1 cellular context compared by ENCODE assay signal in genomic region chr9:19998153-19998552, GRCh38.
TF ChIP-seq lines count a peak whose summit lies in the region.

No MANE protein-coding gene starts in this region.

TF ChIP-seq in GM12878, 131 proteins besides CTCF, POLR2A, EP300 and RAD21 (continued from another document):
- TF ChIP-seq ZBTB40 (IDR thresholded peaks at IDR 0.05; ENCODE audit: borderline replicate concordance) (peak; percentile 70), FOXK2 (IDR thresholded peaks at IDR 0.05) (no peak), YY1 (IDR thresholded peaks at IDR 0.05; ENCODE audit: low read depth, low read length) (peak; percentile 50), GABPA (IDR thresholded peaks at IDR 0.05; ENCODE audit: low read depth) (peak; percentile 88), EGR1 (IDR thresholded peaks at IDR 0.05; ENCODE audit: borderline replicate concordance in 1 of 2, low read depth in 2 of 2, low read length in 2 of 2) (peak in 1 of 2 experiments; percentile 30; a peak in 1 of 3 replicates), BCLAF1 (IDR thresholded peaks at IDR 0.05) (no peak), HCFC1 (IDR thresholded peaks at IDR 0.05; ENCODE audit: low read length) (no peak)
